8 cellular contexts compared by ENCODE assay signal in the genomic region with DNA sequence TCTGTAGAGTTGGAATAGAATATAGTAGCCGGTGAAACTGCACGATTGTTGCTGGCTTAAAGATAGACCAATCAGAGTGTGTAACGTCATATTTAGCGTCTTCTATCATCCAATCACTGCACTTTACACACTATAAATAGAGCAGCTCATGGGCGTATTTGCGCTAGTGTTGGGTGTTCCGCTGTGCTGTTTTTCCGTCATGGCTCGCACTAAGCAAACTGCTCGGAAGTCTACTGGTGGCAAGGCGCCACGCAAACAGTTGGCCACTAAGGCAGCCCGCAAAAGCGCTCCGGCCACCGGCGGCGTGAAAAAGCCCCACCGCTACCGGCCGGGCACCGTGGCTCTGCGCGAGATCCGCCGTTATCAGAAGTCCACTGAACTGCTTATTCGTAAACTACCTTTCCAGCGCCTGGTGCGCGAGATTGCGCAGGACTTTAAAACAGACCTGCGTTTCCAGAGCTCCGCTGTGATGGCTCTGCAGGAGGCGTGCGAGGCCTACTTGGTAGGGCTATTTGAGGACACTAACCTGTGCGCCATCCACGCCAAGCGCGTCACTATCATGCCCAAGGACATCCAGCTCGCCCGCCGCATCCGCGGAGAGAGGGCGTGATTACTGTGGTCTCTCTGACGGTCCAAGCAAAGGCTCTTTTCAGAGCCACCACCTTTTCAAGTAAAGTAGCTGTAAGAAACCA. TPM values are rescaled to one million over a fixed set of nuclear protein-coding genes. Genes with fewer than 3 reads are reported as not detected.
A peak's percentile ranks its signal among the peaks of the same experiment; 100 is the strongest.
DNase-seq lines count a peak whose midpoint lies in the region; ATAC-seq lines count a peak whose summit lies in the region.

No MANE protein-coding gene starts in this region.

- H3K27me3 ChIP-seq in esophagus (ENCODE audit: control insufficient read depth in 1 of 2, insufficient read depth in 2 of 2, low read length in 2 of 2) (no peaks in the 10 kb centered on the region), mucosa of stomach (ENCODE audit: control insufficient read depth, insufficient read depth, low read length) (no peaks in the 10 kb centered on the region)

- H3K4me3 ChIP-seq in esophagus (ENCODE audit: low read depth in 1 of 2, low read length in 2 of 2), result peak overlapping the region; percentile 49 to 64
- H3K4me3 ChIP-seq in mucosa of stomach (ENCODE audit: low read length), result peak overlapping the region; percentile 83

- H3K9ac ChIP-seq in mucosa of stomach (ENCODE audit: low read length), result peak overlapping the region; percentile 83

- in situ Hi-C loops in Caki2 (cut with HindIII; ENCODE audit: low pct_unique_long_range_greater_than_20kb, low sequenced_read_pairs), result no loop called here

- peak; percentile 48 for ATAC-seq in GM21367 (IDR thresholded peaks at IDR 0.05; ENCODE audit: unreplicated experiment)

- H3K9me3 ChIP-seq in esophagus (ENCODE audit: control insufficient read depth in 2 of 2, insufficient read depth in 1 of 2, low read depth in 1 of 2, low read length in 1 of 2), result no peaks in the 10 kb centered on the region
- H3K9me3 ChIP-seq in mucosa of stomach (ENCODE audit: control insufficient read depth, low read length), result no peaks in the 10 kb centered on the region

- WGBS in esophagus, 2 donors, result 0 to 1% methylated on average over 46 of the region's 46 CpGs

- DNase-seq in Caki2 (ENCODE audit: low read depth) (peak; percentile 88), HT1080 (ENCODE audit: low read depth) (peak; percentile 92), OCI-M2 (lab: John Stamatoyannopoulos, UW; ENCODE audit: unreplicated experiment) (peak; percentile 86), stromal cell of bone marrow (ENCODE audit: low read depth) (peak; percentile 88)
- DNase-seq in activated T-cell treated with anti-CD3 and anti-CD28 coated beads, Interleukin-2, amount 50 U/mL, for 48 hours, result peak; percentile 84 to 86

- H3K4me1 ChIP-seq in esophagus (ENCODE audit: control insufficient read depth in 2 of 2, insufficient read depth in 2 of 2, low read length in 1 of 2), result peaks cover 0 to 3% of the 10 kb centered on the region in 2 donors
- H3K4me1 ChIP-seq in mucosa of stomach (ENCODE audit: control insufficient read depth, insufficient read depth, low read length), result peaks cover 7% of the 10 kb centered on the region

- peak overlapping the region; percentile 92 to 100 for H3K27ac ChIP-seq in esophagus (ENCODE audit: low read depth in 2 of 2, low read length in 1 of 2)

- H3K36me3 ChIP-seq in esophagus (ENCODE audit: control insufficient read depth in 2 of 2, insufficient read depth in 2 of 2, low read length in 1 of 2) (no peaks in the 10 kb centered on the region), mucosa of stomach (ENCODE audit: control insufficient read depth, insufficient read depth, low read length) (no peaks in the 10 kb centered on the region)

RNA-seq across cellular contexts. Expression of a gene that starts 57.8 kb away (rescaled TPM):
- 5.8 and 6.7 TPM in 2 replicates for total RNA-seq in Caki2 (2014; rRNA removed; shearing (Covaris generic); ENCODE audit: low replicate concordance)
- 3.8 and 4.3 TPM in 2 replicates for total RNA-seq in HT1080 (2014; rRNA removed; shearing (Covaris generic))
- 5.0 and 5.3 TPM in 2 replicates for polyA plus RNA-seq in HT1080 (2015; cell fraction: cytosol; rRNA removed)
- polyA plus RNA-seq in HT1080 (2015; cell fraction: nucleus; rRNA removed), result 12.6 and 13.7 TPM in 2 replicates
- 1 to 10 TPM; 4.7 to 5.7 TPM for polyA plus RNA-seq in esophagus

Comparison
In these comparisons a context has a peak if more than half of its experiments do, and no peak if none do; other contexts are left out.
1. Peak in every context shown above with its lines: DNase-seq, ATAC-seq, H3K4me3 ChIP-seq and H3K27ac ChIP-seq.